In the genomic region with DNA sequence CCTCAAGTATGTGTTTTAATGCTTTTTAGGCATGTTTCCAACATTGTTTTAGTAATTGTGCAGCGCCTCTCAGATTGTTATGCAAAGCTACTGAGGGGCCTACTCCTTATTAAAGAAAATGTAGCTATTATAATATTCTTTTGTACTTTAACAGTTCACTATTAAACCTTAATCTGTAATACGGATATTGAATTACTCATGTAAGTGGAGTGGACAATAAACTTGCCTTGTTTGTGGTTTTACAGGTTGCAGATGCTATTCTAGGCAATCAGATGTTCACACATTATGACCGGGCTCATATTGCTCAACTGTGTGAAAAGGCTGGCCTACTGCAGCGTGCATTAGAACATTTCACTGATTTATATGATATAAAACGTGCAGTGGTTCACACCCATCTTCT, we compare ENCODE assay signal across 21 cellular contexts. TPM values are rescaled to one million over a fixed set of nuclear protein-coding genes. Genes with fewer than 3 reads are reported as not detected.
DNase-seq lines count a peak whose midpoint lies in the region; ATAC-seq, FAIRE-seq and TF ChIP-seq lines count a peak whose summit lies in the region.
"Had no signal": no experiment of that assay in that cellular context is flagged by ENCODE, and none has a peak within 500 bp of the region (broad histone marks: within the 10 kb centered on the region; RNA-seq: fewer than 3 reads in every experiment).

No MANE protein-coding gene starts in this region.

- H3K27me3 Mint-ChIP-seq in MCF 10A (ENCODE audit: insufficient read depth, unreplicated experiment) = no peaks in the 10 kb centered on the region
- H3K27me3 Mint-ChIP-seq: activated T-helper 17 cell treated with anti-CD3 and anti-CD28 coated beads, Interleukin-2, amount 50 U/mL, for 72 hours; naive thymus-derived CD8-positive, alpha-beta T cell; stimulated activated naive CD8-positive, alpha-beta T cell treated with anti-CD3 and anti-CD28 coated beads, Interleukin-15, Interleukin-2, amounts not matched to agents 100 ng/mL and 50 ng/mL, for 24 hours; T-helper 17 cell had no signal

- no peaks in the 10 kb centered on the region for H3K9me3 ChIP-seq in breast epithelium
- H3K9me3 ChIP-seq: adrenal gland, prostate gland had no signal

- FAIRE-seq in RCC 7860 (lab: Jason Lieb, UNC) = peak; percentile 23
- FAIRE-seq: frontal cortex had no signal

- TF ChIP-seq POLR2A in breast epithelium (IDR thresholded peaks at IDR 0.05) = no peak

- TF ChIP-seq CTCF in MCF 10A (IDR thresholded peaks at IDR 0.05; ENCODE audit: unreplicated experiment) (no peak), breast epithelium (IDR thresholded peaks at IDR 0.05) (no peak), foreskin fibroblast (IDR thresholded peaks at IDR 0.05; ENCODE audit: low read depth, low read length) (no peak), omental fat pad (IDR thresholded peaks at IDR 0.05) (no peak)

- H3K4me3 Mint-ChIP-seq in MCF 10A (ENCODE audit: unreplicated experiment) = no peak overlapping the region
- H3K4me3 Mint-ChIP-seq: activated T-helper 17 cell treated with anti-CD3 and anti-CD28 coated beads, Interleukin-2, amount 50 U/mL, for 72 hours; endodermal cell; naive thymus-derived CD8-positive, alpha-beta T cell; stimulated activated naive CD8-positive, alpha-beta T cell treated with anti-CD3 and anti-CD28 coated beads, Interleukin-15, Interleukin-2, amounts not matched to agents 100 ng/mL and 50 ng/mL, for 24 hours; T-helper 17 cell had no signal

- DNase-seq in MCF 10A (ENCODE audit: unreplicated experiment) (peak; percentile 37), breast epithelium (ENCODE audit: low spot score in 2 of 2) (no peak), RCC 7860 (ENCODE audit: low spot score) (no peak), foreskin fibroblast (peak; percentile 38 to 41), activated T-cell treated with anti-CD3 and anti-CD28 coated beads for 4 hours (no peak), omental fat pad (ENCODE audit: low spot score) (no peak), NCI-H1092 treated with DMSO at 0.1 percent for 48 hours (lab: John Stamatoyannopoulos, UW) (no peak)
- DNase-seq: activated CD4-positive, CD25-positive, alpha-beta regulatory T cell; adrenal gland; cerebellar nuclear complex; endodermal cell; Kasumi-1; naive thymus-derived CD8-positive, alpha-beta T cell; NCI-H2081; SIG-M5; T-helper 17 cell had no signal

- H3K9me3 Mint-ChIP-seq in MCF 10A (ENCODE audit: unreplicated experiment) = no peaks in the 10 kb centered on the region
- H3K9me3 Mint-ChIP-seq: activated T-helper 17 cell treated with anti-CD3 and anti-CD28 coated beads, Interleukin-2, amount 50 U/mL, for 72 hours; endodermal cell; naive thymus-derived CD8-positive, alpha-beta T cell; stimulated activated naive CD8-positive, alpha-beta T cell treated with anti-CD3 and anti-CD28 coated beads, Interleukin-15, Interleukin-2, amounts not matched to agents 100 ng/mL and 50 ng/mL, for 24 hours had no signal

- H3K4me3 ChIP-seq in breast epithelium = no peak overlapping the region
- no peak overlapping the region for H3K4me3 ChIP-seq in foreskin fibroblast (ENCODE audit: low read depth in 1 of 2, low read length in 2 of 2)
- H3K4me3 ChIP-seq: adrenal gland, prostate gland had no signal

- H3K27me3 ChIP-seq in breast epithelium = no peaks in the 10 kb centered on the region
- H3K27me3 ChIP-seq: adrenal gland had no signal

- H3K36me3 ChIP-seq in breast epithelium = no peaks in the 10 kb centered on the region

- H3K36me3 Mint-ChIP-seq in MCF 10A (ENCODE audit: insufficient read depth, unreplicated experiment) = peaks cover 97% of the 10 kb centered on the region

- intact Hi-C loops in MCF 10A (cut with micrococcal nuclease) = no loop called here
- intact Hi-C loops in breast epithelium (cut with DNase I; ENCODE audit: low total_unique reads) = no loop called here

- H3K4me1 Mint-ChIP-seq in MCF 10A (ENCODE audit: insufficient read depth, unreplicated experiment) = no peaks in the 10 kb centered on the region
- H3K4me1 Mint-ChIP-seq: endodermal cell, T-helper 17 cell had no signal

- H3K4me1 ChIP-seq in breast epithelium = no peaks in the 10 kb centered on the region
- H3K4me1 ChIP-seq: prostate gland had no signal

- POLR2A ChIA-PET in MCF 10A (lab: Yijun Ruan, JAX) = interaction anchor here (0.7 to 1.2 kb wide), 2 partner anchors 8 to 179 kb away, joined by 3 read pairs; no protein-coding TSS in a partner anchor

- BruUV-seq in MCF 10A (replicated peaks; lab: Mats Ljungman, UMichigan) = no TSS peak

- no peak overlapping the region for H3K27ac Mint-ChIP-seq in MCF 10A (ENCODE audit: low read depth, unreplicated experiment)
- H3K27ac Mint-ChIP-seq: activated T-helper 17 cell treated with anti-CD3 and anti-CD28 coated beads, Interleukin-2, amount 50 U/mL, for 72 hours; endodermal cell; stimulated activated naive CD8-positive, alpha-beta T cell treated with anti-CD3 and anti-CD28 coated beads, Interleukin-15, Interleukin-2, amounts not matched to agents 100 ng/mL and 50 ng/mL, for 24 hours; T-helper 17 cell had no signal

- H3K27ac ChIP-seq in breast epithelium = no peak overlapping the region
- H3K27ac ChIP-seq: adrenal gland, prostate gland had no signal

- ATAC-seq in omental fat pad (ENCODE audit: low FRiP score) = no peak
- no peak for ATAC-seq in HG03565 (IDR thresholded peaks at IDR 0.05; ENCODE audit: unreplicated experiment)
- ATAC-seq: activated T-helper 17 cell treated with anti-CD3 and anti-CD28 coated beads, Interleukin-2, amount 50 U/mL, for 72 hours; naive thymus-derived CD8-positive, alpha-beta T cell; T-helper 17 cell had no signal

- CTCF ChIA-PET in MCF 10A (lab: Yijun Ruan, JAX) = no interaction called here

RNA-seq across cellular contexts. Expression of gene PTRH2, which starts 41.0 kb away (rescaled TPM):
- total RNA-seq in MCF 10A (2022) (47.5 and 51.7 TPM in 2 replicates), breast epithelium (10 to 100 TPM; 21.0 to 27.7 (median 26.5) TPM), omental fat pad (10 to 100 TPM; 28.1 to 80.0 (median 30.6) TPM)

RNA-seq across cellular contexts. Expression of gene VMP1, which starts 41.2 kb away (rescaled TPM):
- total RNA-seq in MCF 10A (2022) (205 and 228 TPM in 2 replicates), breast epithelium (100 to 1,000 TPM; 142 to 636 (median 489) TPM), omental fat pad (100 to 1,000 TPM; 169 to 476 (median 278) TPM)

RNA-seq across cellular contexts. Expression of gene CLTC, which starts 46.5 kb away (rescaled TPM):
- 240 and 288 TPM in 2 replicates for total RNA-seq in MCF 10A (2022)
- 100 to 1,000 TPM; 199 to 231 (median 213) TPM for total RNA-seq in breast epithelium
- 100 to 1,000 TPM; 217 to 241 (median 230) TPM for total RNA-seq in omental fat pad

Comparison
In these comparisons a context has a peak if more than half of its experiments do, and no peak if none do; other contexts are left out.
1. DNase-seq: peak in MCF 10A (single experiment) and foreskin fibroblast (2 of 2); none in breast epithelium (0 of 2), RCC 7860 (single experiment), activated T-cell treated with anti-CD3 and anti-CD28 coated beads for 4 hours (single experiment), omental fat pad (single experiment) and NCI-H1092 treated with DMSO at 0.1 percent for 48 hours (single experiment).